Comparison of ENCODE assay signal across 1 cellular context in genomic region chr1:32014199-32014936, GRCh38.
TF ChIP-seq lines count a peak whose summit lies in the region.

No MANE protein-coding gene starts in this region.

TF ChIP-seq in HepG2, 621 proteins besides CTCF, POLR2A, EP300 and RAD21 (continued from another document and continues in another):
- TF ChIP-seq, protein P1, sequence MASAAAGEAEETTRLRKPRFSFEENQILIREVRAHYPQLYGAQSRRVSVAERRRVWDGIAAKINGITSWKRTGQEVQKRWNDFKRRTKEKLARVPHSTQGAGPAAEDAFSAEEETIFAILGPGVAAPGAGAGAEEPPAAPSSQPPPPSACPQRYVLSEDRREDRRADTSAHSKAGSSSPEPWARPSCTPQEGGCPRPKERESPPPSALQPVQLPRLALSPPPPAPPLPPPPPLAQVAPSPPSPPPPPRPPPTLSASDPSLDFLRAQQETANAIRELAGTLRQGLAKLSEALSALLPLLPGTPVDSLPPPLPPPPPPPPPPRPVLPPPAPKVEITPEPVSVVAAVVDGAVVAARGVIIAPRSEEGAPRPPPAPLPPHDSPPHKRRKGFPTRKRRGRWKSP (CRISPR knock-in tag; IDR thresholded peaks at IDR 0.05), result peak; percentile 76
- TF ChIP-seq ZFY (CRISPR knock-in tag; IDR thresholded peaks at IDR 0.05) (no peak), ZNF12 (CRISPR knock-in tag; IDR thresholded peaks at IDR 0.05) (no peak), SPEN (CRISPR knock-in tag; IDR thresholded peaks at IDR 0.05; ENCODE audit: low read depth) (no peak), TMF1 (CRISPR knock-in tag; IDR thresholded peaks at IDR 0.05; ENCODE audit: low read depth) (no peak), REPIN1 (CRISPR knock-in tag; IDR thresholded peaks at IDR 0.05; ENCODE audit: borderline replicate concordance, low read depth) (no peak), GTF3A (CRISPR knock-in tag; conservative IDR thresholded peaks at IDR 0.05) (no peak), ZNF326 (CRISPR knock-in tag; IDR thresholded peaks at IDR 0.05; ENCODE audit: borderline replicate concordance) (no peak), ZSCAN29 (CRISPR knock-in tag; conservative IDR thresholded peaks at IDR 0.05) (no peak), CHD4 (IDR thresholded peaks at IDR 0.05; ENCODE audit: borderline replicate concordance, low read length) (no peak), CC2D1A (CRISPR knock-in tag; IDR thresholded peaks at IDR 0.05) (no peak), ELK4 (CRISPR knock-in tag; IDR thresholded peaks at IDR 0.05; ENCODE audit: borderline replicate concordance) (no peak), PHF8 (CRISPR knock-in tag; IDR thresholded peaks at IDR 0.05) (peak; percentile 1; the same call in 1 of the 2 replicates), PTBP1 (IDR thresholded peaks at IDR 0.05; ENCODE audit: low read depth, low read length, poor library complexity, severe bottlenecking) (peak; percentile 63), XRCC5 (optimal IDR thresholded peaks at IDR 0.05; ENCODE audit: low read length) (peak; percentile 47), KLF15 (CRISPR knock-in tag; IDR thresholded peaks at IDR 0.05; ENCODE audit: borderline replicate concordance) (no peak), HOXA3 (CRISPR knock-in tag; IDR thresholded peaks at IDR 0.05) (0 out of 2 replicates have a peak, but pooled peaks have one; percentile 11), ZFAT (CRISPR knock-in tag; conservative IDR thresholded peaks at IDR 0.05) (no peak), ETV6 (CRISPR knock-in tag; conservative IDR thresholded peaks at IDR 0.05) (no peak), ZMYM2 (CRISPR knock-in tag; IDR thresholded peaks at IDR 0.05) (no peak), TFDP1 (CRISPR knock-in tag; IDR thresholded peaks at IDR 0.05; ENCODE audit: borderline replicate concordance) (no peak; the same call in 1 of the 2 replicates), KMT2A (CRISPR knock-in tag; IDR thresholded peaks at IDR 0.05) (peak; percentile 41; the same call in 1 of the 2 replicates), ZNF724P (CRISPR knock-in tag; IDR thresholded peaks at IDR 0.05; ENCODE audit: borderline replicate concordance) (peak; percentile 29; the same call in 1 of the 2 replicates), ZFP41 (CRISPR knock-in tag; IDR thresholded peaks at IDR 0.05; ENCODE audit: borderline replicate concordance) (no peak), ZNF776 (CRISPR knock-in tag; IDR thresholded peaks at IDR 0.05) (no peak), STAG1 (CRISPR knock-in tag; IDR thresholded peaks at IDR 0.05) (no peak), SP4 (CRISPR knock-in tag; IDR thresholded peaks at IDR 0.05) (no peak), ZNF782 (CRISPR knock-in tag; IDR thresholded peaks at IDR 0.05; ENCODE audit: borderline replicate concordance) (no peak), RBAK (CRISPR knock-in tag; IDR thresholded peaks at IDR 0.05) (no peak), KDM1A (CRISPR knock-in tag; IDR thresholded peaks at IDR 0.05) (no peak), NONO (IDR thresholded peaks at IDR 0.05) (no peak), NONO (CRISPR knock-in tag; conservative IDR thresholded peaks at IDR 0.05) (peak; percentile 41; the same call in 1 of the 2 replicates), GMEB1 (CRISPR knock-in tag; IDR thresholded peaks at IDR 0.05; ENCODE audit: borderline replicate concordance) (no peak), ZNF672 (CRISPR knock-in tag; IDR thresholded peaks at IDR 0.05) (no peak), KLF16 (CRISPR knock-in tag; IDR thresholded peaks at IDR 0.05) (no peak)
- TF ChIP-seq, protein P2, sequence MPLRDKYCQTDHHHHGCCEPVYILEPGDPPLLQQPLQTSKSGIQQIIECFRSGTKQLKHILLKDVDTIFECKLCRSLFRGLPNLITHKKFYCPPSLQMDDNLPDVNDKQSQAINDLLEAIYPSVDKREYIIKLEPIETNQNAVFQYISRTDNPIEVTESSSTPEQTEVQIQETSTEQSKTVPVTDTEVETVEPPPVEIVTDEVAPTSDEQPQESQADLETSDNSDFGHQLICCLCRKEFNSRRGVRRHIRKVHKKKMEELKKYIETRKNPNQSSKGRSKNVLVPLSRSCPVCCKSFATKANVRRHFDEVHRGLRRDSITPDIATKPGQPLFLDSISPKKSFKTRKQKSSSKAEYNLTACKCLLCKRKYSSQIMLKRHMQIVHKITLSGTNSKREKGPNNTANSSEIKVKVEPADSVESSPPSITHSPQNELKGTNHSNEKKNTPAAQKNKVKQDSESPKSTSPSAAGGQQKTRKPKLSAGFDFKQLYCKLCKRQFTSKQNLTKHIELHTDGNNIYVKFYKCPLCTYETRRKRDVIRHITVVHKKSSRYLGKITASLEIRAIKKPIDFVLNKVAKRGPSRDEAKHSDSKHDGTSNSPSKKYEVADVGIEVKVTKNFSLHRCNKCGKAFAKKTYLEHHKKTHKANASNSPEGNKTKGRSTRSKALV (CRISPR knock-in tag; IDR thresholded peaks at IDR 0.05), result no peak
- TF ChIP-seq, protein P3, sequence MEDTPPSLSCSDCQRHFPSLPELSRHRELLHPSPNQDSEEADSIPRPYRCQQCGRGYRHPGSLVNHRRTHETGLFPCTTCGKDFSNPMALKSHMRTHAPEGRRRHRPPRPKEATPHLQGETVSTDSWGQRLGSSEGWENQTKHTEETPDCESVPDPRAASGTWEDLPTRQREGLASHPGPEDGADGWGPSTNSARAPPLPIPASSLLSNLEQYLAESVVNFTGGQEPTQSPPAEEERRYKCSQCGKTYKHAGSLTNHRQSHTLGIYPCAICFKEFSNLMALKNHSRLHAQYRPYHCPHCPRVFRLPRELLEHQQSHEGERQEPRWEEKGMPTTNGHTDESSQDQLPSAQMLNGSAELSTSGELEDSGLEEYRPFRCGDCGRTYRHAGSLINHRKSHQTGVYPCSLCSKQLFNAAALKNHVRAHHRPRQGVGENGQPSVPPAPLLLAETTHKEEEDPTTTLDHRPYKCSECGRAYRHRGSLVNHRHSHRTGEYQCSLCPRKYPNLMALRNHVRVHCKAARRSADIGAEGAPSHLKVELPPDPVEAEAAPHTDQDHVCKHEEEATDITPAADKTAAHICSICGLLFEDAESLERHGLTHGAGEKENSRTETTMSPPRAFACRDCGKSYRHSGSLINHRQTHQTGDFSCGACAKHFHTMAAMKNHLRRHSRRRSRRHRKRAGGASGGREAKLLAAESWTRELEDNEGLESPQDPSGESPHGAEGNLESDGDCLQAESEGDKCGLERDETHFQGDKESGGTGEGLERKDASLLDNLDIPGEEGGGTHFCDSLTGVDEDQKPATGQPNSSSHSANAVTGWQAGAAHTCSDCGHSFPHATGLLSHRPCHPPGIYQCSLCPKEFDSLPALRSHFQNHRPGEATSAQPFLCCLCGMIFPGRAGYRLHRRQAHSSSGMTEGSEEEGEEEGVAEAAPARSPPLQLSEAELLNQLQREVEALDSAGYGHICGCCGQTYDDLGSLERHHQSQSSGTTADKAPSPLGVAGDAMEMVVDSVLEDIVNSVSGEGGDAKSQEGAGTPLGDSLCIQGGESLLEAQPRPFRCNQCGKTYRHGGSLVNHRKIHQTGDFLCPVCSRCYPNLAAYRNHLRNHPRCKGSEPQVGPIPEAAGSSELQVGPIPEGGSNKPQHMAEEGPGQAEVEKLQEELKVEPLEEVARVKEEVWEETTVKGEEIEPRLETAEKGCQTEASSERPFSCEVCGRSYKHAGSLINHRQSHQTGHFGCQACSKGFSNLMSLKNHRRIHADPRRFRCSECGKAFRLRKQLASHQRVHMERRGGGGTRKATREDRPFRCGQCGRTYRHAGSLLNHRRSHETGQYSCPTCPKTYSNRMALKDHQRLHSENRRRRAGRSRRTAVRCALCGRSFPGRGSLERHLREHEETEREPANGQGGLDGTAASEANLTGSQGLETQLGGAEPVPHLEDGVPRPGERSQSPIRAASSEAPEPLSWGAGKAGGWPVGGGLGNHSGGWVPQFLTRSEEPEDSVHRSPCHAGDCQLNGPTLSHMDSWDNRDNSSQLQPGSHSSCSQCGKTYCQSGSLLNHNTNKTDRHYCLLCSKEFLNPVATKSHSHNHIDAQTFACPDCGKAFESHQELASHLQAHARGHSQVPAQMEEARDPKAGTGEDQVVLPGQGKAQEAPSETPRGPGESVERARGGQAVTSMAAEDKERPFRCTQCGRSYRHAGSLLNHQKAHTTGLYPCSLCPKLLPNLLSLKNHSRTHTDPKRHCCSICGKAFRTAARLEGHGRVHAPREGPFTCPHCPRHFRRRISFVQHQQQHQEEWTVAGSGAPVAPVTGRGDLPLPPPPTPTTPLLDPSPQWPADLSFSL (CRISPR knock-in tag; IDR thresholded peaks at IDR 0.05), result no peak
- TF ChIP-seq, protein P4, sequence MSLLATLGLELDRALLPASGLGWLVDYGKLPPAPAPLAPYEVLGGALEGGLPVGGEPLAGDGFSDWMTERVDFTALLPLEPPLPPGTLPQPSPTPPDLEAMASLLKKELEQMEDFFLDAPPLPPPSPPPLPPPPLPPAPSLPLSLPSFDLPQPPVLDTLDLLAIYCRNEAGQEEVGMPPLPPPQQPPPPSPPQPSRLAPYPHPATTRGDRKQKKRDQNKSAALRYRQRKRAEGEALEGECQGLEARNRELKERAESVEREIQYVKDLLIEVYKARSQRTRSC (CRISPR knock-in tag; IDR thresholded peaks at IDR 0.05; ENCODE audit: low read depth), result no peak
- TF ChIP-seq, protein P5, sequence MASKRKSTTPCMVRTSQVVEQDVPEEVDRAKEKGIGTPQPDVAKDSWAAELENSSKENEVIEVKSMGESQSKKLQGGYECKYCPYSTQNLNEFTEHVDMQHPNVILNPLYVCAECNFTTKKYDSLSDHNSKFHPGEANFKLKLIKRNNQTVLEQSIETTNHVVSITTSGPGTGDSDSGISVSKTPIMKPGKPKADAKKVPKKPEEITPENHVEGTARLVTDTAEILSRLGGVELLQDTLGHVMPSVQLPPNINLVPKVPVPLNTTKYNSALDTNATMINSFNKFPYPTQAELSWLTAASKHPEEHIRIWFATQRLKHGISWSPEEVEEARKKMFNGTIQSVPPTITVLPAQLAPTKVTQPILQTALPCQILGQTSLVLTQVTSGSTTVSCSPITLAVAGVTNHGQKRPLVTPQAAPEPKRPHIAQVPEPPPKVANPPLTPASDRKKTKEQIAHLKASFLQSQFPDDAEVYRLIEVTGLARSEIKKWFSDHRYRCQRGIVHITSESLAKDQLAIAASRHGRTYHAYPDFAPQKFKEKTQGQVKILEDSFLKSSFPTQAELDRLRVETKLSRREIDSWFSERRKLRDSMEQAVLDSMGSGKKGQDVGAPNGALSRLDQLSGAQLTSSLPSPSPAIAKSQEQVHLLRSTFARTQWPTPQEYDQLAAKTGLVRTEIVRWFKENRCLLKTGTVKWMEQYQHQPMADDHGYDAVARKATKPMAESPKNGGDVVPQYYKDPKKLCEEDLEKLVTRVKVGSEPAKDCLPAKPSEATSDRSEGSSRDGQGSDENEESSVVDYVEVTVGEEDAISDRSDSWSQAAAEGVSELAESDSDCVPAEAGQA (IDR thresholded peaks at IDR 0.05; ENCODE audit: low read depth), result 0 out of 2 replicates have a peak, but pooled peaks have one; percentile 12
- TF ChIP-seq, protein P5 (CRISPR knock-in tag; IDR thresholded peaks at IDR 0.05; ENCODE audit: borderline replicate concordance), result no peak
